ENCODE assay signal across 12 cellular contexts in genomic region chr17:45042346-45043120, GRCh38. TPM values are rescaled to one million over a fixed set of nuclear protein-coding genes. Genes with fewer than 3 reads are reported as not detected.
A peak's percentile ranks its signal among the peaks of the same experiment; 100 is the strongest.
DNase-seq lines count a peak whose midpoint lies in the region; ATAC-seq and TF ChIP-seq lines count a peak whose summit lies in the region.
"Had no signal": no experiment of that assay in that cellular context is flagged by ENCODE, and none has a peak within 500 bp of the region (broad histone marks: within the 10 kb centered on the region; RNA-seq: fewer than 3 reads in every experiment).

No MANE protein-coding gene starts in this region.

- H3K9me3 ChIP-seq in prostate gland: no peaks in the 10 kb centered on the region
- H3K9me3 ChIP-seq: lower lobe of right lung, SJCRH30 had no signal

- peaks cover 31% of the 10 kb centered on the region for H3K36me3 Mint-ChIP-seq in activated T-cell treated with anti-CD3 and anti-CD28 coated beads, Interleukin-2, amount 50 U/mL, for 24 hours (ENCODE audit: low read depth)
- peaks cover 2% of the 10 kb centered on the region for H3K36me3 Mint-ChIP-seq in activated T-cell treated with anti-CD3 and anti-CD28 coated beads, Interleukin-2, amount 50 U/mL, for 4 hours (ENCODE audit: insufficient read depth)
- peaks cover 7% of the 10 kb centered on the region for H3K36me3 Mint-ChIP-seq in HFFc6 (ENCODE audit: low read depth)

- no peaks in the 10 kb centered on the region for H3K27me3 ChIP-seq in prostate gland (replicated peaks; ENCODE audit: insufficient read depth)
- H3K27me3 ChIP-seq: SJCRH30 had no signal

- no peak overlapping the region for H3K4me3 ChIP-seq in prostate gland
- H3K4me3 ChIP-seq: lower lobe of right lung, SJCRH30, skin epidermis had no signal

- H3K36me3 ChIP-seq in prostate gland: no peaks in the 10 kb centered on the region
- H3K36me3 ChIP-seq: lower lobe of right lung, SJCRH30 had no signal

- no peak for TF ChIP-seq POLR2A in prostate gland (IDR thresholded peaks at IDR 0.05)

- WGBS in prostate gland: 65% methylated on average over 11 of the region's 11 CpGs

- DNase-seq in activated T-cell treated with anti-CD3 and anti-CD28 coated beads, Interleukin-2, amount 50 U/mL, for 24 hours: no peak
- DNase-seq in activated T-cell treated with anti-CD3 and anti-CD28 coated beads, Interleukin-2, amount 50 U/mL, for 4 hours: no peak
- DNase-seq in HFFc6: no peak
- peak; percentile 62 for DNase-seq in cerebellar cortex (ENCODE audit: low spot score)
- no peak for DNase-seq in prostate gland (ENCODE audit: low spot score)
- DNase-seq in 8988T: no peak
- no peak for DNase-seq in activated CD4-positive, CD25-positive, alpha-beta regulatory T cell treated with anti-CD3 and anti-CD28 coated beads, Interleukin-2, amount 50 U/mL, for 72 hours
- DNase-seq: ACHN, SJCRH30 had no signal

- no peaks in the 10 kb centered on the region for H3K9me3 Mint-ChIP-seq in activated T-cell treated with anti-CD3 and anti-CD28 coated beads, Interleukin-2, amount 50 U/mL, for 24 hours
- H3K9me3 Mint-ChIP-seq in activated T-cell treated with anti-CD3 and anti-CD28 coated beads, Interleukin-2, amount 50 U/mL, for 4 hours: no peaks in the 10 kb centered on the region
- H3K9me3 Mint-ChIP-seq in HFFc6: no peaks in the 10 kb centered on the region

- no peak overlapping the region for H3K4me3 Mint-ChIP-seq in activated T-cell treated with anti-CD3 and anti-CD28 coated beads, Interleukin-2, amount 50 U/mL, for 24 hours
- no peak overlapping the region for H3K4me3 Mint-ChIP-seq in activated T-cell treated with anti-CD3 and anti-CD28 coated beads, Interleukin-2, amount 50 U/mL, for 4 hours
- no peak overlapping the region for H3K4me3 Mint-ChIP-seq in HFFc6

- H3K27ac ChIP-seq in prostate gland: peak overlapping the region; percentile 40 to 74
- H3K27ac ChIP-seq: lower lobe of right lung, SJCRH30 had no signal

- H3K27ac Mint-ChIP-seq in activated T-cell treated with anti-CD3 and anti-CD28 coated beads, Interleukin-2, amount 50 U/mL, for 24 hours: peak overlapping the region; percentile 44
- H3K27ac Mint-ChIP-seq in HFFc6: peak overlapping the region; percentile 45; the same call in 1 of the 2 replicates

- no peak for ATAC-seq in activated T-cell treated with anti-CD3 and anti-CD28 coated beads, Interleukin-2, amount 50 U/mL, for 4 hours
- ATAC-seq in GM18868 (IDR thresholded peaks at IDR 0.05; ENCODE audit: unreplicated experiment): no peak

- intact Hi-C loops in prostate gland (cut with DNase I): no loop called here

- TF ChIP-seq CTCF in HFFc6 (IDR thresholded peaks at IDR 0.05) (no peak), prostate gland (IDR thresholded peaks at IDR 0.05) (no peak)

- H3K27me3 Mint-ChIP-seq in activated T-cell treated with anti-CD3 and anti-CD28 coated beads, Interleukin-2, amount 50 U/mL, for 24 hours: no peaks in the 10 kb centered on the region
- H3K27me3 Mint-ChIP-seq in activated T-cell treated with anti-CD3 and anti-CD28 coated beads, Interleukin-2, amount 50 U/mL, for 4 hours (ENCODE audit: low read depth): no peaks in the 10 kb centered on the region
- no peaks in the 10 kb centered on the region for H3K27me3 Mint-ChIP-seq in HFFc6 (ENCODE audit: insufficient read depth)

- peaks cover 22% of the 10 kb centered on the region for H3K4me1 ChIP-seq in prostate gland (replicated peaks)

- H3K4me1 Mint-ChIP-seq in activated T-cell treated with anti-CD3 and anti-CD28 coated beads, Interleukin-2, amount 50 U/mL, for 24 hours (ENCODE audit: low read depth): peaks cover 39% of the 10 kb centered on the region
- H3K4me1 Mint-ChIP-seq in activated T-cell treated with anti-CD3 and anti-CD28 coated beads, Interleukin-2, amount 50 U/mL, for 4 hours (ENCODE audit: low read depth): peaks cover 20% of the 10 kb centered on the region
- peaks cover 42% of the 10 kb centered on the region for H3K4me1 Mint-ChIP-seq in HFFc6 (ENCODE audit: low read depth)

RNA-seq across cellular contexts. Expression of gene DCAKD, which starts 8.9 kb away (rescaled TPM):
- total RNA-seq in activated T-cell treated with anti-CD3 and anti-CD28 coated beads, Interleukin-2, amount 50 U/mL, for 4 hours: 10 to 100 TPM; 17.3 to 21.1 (median 19.1) TPM
- total RNA-seq in HFFc6 (2021; fragmentation: NEBNext Ultra II Directional; extraction: Animal tissue kit (Norgen Biotek cat#: 25700)): 10 to 100 TPM; 34.0 to 38.9 (median 35.8) TPM
- 100 to 1,000 TPM in 1 of 2 donors, 10 to 100 TPM in 1; 91.1 to 111 TPM for total RNA-seq in prostate gland

RNA-seq across cellular contexts. Expression of gene NMT1, which starts 18.6 kb away (rescaled TPM):
- 100 to 1,000 TPM; 228 to 255 (median 241) TPM for total RNA-seq in activated T-cell treated with anti-CD3 and anti-CD28 coated beads, Interleukin-2, amount 50 U/mL, for 4 hours
- 100 to 1,000 TPM; 135 to 152 (median 142) TPM for total RNA-seq in HFFc6 (2021; fragmentation: NEBNext Ultra II Directional; extraction: Animal tissue kit (Norgen Biotek cat#: 25700))
- 10 to 100 TPM; 39.4 to 68.5 TPM for total RNA-seq in prostate gland
